In the genomic region with DNA sequence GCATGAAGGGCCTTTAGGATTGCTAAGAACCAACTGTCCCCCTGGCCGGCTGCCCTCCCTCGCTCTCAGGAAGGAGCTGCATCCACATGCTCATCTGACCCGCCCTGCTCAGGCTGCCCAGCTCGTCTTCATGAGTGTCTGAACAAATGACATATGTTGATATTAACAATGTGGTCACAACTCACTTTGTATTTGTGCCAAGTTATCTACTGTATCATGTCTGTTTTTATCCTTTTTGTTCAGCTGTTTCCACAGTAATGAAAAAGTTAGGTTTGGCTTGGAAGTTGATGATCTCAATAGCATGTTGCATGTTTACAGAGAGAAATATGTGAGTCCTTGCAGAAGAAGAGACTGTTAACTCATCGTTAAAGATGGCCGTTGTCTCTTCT, we compare ENCODE assay signal across 16 cellular contexts.
DNase-seq lines count a peak whose midpoint lies in the region; ATAC-seq, FAIRE-seq and TF ChIP-seq lines count a peak whose summit lies in the region.
"Had no signal": no experiment of that assay in that cellular context is flagged by ENCODE, and none has a peak within 500 bp of the region (broad histone marks: within the 10 kb centered on the region; RNA-seq: fewer than 3 reads in every experiment).

No MANE protein-coding gene starts in this region.

- no peaks in the 10 kb centered on the region for H3K9me3 Mint-ChIP-seq in CD4-positive, alpha-beta memory T cell

- TF ChIP-seq CTCF in endothelial cell of umbilical vein (IDR thresholded peaks at IDR 0.05; ENCODE audit: extremely low read depth in 1 of 2, insufficient read depth in 1 of 2, low read depth in 1 of 2, low read length in 2 of 2) (no peak), lower leg skin (IDR thresholded peaks at IDR 0.05) (no peak), tibial nerve (IDR thresholded peaks at IDR 0.05) (no peak)

- H3K9me1 ChIP-seq in endothelial cell of umbilical vein (replicated peaks; ENCODE audit: control insufficient read depth, extremely low read depth, insufficient read depth, low read length): no peaks in the 10 kb centered on the region

- H3K4me1 Mint-ChIP-seq in CD4-positive, alpha-beta memory T cell: peaks cover 0 to 2% (median under 1%) of the 10 kb centered on the region in 4 donors

- H3K27me3 ChIP-seq in endothelial cell of umbilical vein (ENCODE audit: control insufficient read depth in 2 of 2, insufficient read depth in 2 of 2, low read length in 2 of 2): no peaks in the 10 kb centered on the region
- H3K27me3 ChIP-seq in tibial nerve: no peaks in the 10 kb centered on the region
- no peaks in the 10 kb centered on the region for H3K27me3 ChIP-seq in CD4-positive, alpha-beta memory T cell (ENCODE audit: insufficient read depth, low read length)

- dilution Hi-C loops in endothelial cell of umbilical vein (cut with MboI; ENCODE audit: extremely low pct_ligation_motif_present, low sequenced_read_pairs): no loop called here

- TF ChIP-seq EP300 in tibial nerve (IDR thresholded peaks at IDR 0.05): no peak

- TF ChIP-seq POLR2A in endothelial cell of umbilical vein (IDR thresholded peaks at IDR 0.05; ENCODE audit: low read depth, low read length) (no peak), lower leg skin (IDR thresholded peaks at IDR 0.05) (no peak), tibial nerve (IDR thresholded peaks at IDR 0.05) (no peak)

- FAIRE-seq in endothelial cell of umbilical vein (lab: Jason Lieb, UNC): no peak
- FAIRE-seq: colon, islet of Langerhans had no signal

- WGBS in lower leg skin, 2 donors: 48 to 58% methylated on average over 6 of the region's 6 CpGs
- WGBS in tibial nerve, 2 donors: 53 to 55% methylated on average over 6 of the region's 6 CpGs

- H3K36me3 Mint-ChIP-seq in CD4-positive, alpha-beta memory T cell: peaks cover 10 to 12% of the 10 kb centered on the region in 2 donors

- peak overlapping the region; percentile 63 for H3K9ac ChIP-seq in endothelial cell of umbilical vein (replicated peaks; ENCODE audit: extremely low read depth, insufficient read depth, low read length)

- H3K4me1 ChIP-seq in endothelial cell of umbilical vein (ENCODE audit: control insufficient read depth, extremely low read depth, insufficient read depth, low read length) (peaks cover 23% of the 10 kb centered on the region), tibial nerve (peaks cover 0 to 11% (median 0%) of the 10 kb centered on the region in 4 donors)
- no peaks in the 10 kb centered on the region for H3K4me1 ChIP-seq in CD4-positive, alpha-beta memory T cell (ENCODE audit: insufficient read depth, low read length)
- H3K4me1 ChIP-seq: HAP-1 had no signal

- intact Hi-C loops in endothelial cell of umbilical vein (cut with micrococcal nuclease) (no loop called here), lower leg skin (cut with DNase I; ENCODE audit: low total_unique reads) (no loop called here)
- intact Hi-C loops in CD4-positive, alpha-beta memory T cell (cut with micrococcal nuclease): no loop called here

- H3K36me3 ChIP-seq in endothelial cell of umbilical vein (ENCODE audit: control insufficient read depth in 2 of 2, extremely low read depth in 1 of 2, insufficient read depth in 2 of 2, low read length in 2 of 2): peaks cover 0 to 2% of the 10 kb centered on the region in 2 experiments
- peaks cover 0 to 4% (median 0%) of the 10 kb centered on the region in 3 donors for H3K36me3 ChIP-seq in tibial nerve
- H3K36me3 ChIP-seq in CD4-positive, alpha-beta memory T cell (ENCODE audit: insufficient read depth, low read length): no peaks in the 10 kb centered on the region
- H3K36me3 ChIP-seq: HAP-1 had no signal

- H3K4me3 ChIP-seq in endothelial cell of umbilical vein (replicated peaks in 1 of 3; ENCODE audit: insufficient read depth in 1 of 3, low read depth in 1 of 3, low read length in 3 of 3) (no peak overlapping the region), lower leg skin (ENCODE audit: low read depth, poor library complexity, severe bottlenecking) (no peak overlapping the region), tibial nerve (no peak overlapping the region)
- H3K4me3 ChIP-seq in CD4-positive, alpha-beta memory T cell (ENCODE audit: low read length in 2 of 2): no peak overlapping the region
- H3K4me3 ChIP-seq: HAP-1, smooth muscle cell had no signal

- DNase-seq in NCI-H524 treated with DMSO at 0.1 percent for 48 hours (lab: John Stamatoyannopoulos, UW) (peak; percentile 12), endothelial cell of umbilical vein (ENCODE audit: low read depth, low spot score) (peak; percentile 89), lower leg skin (ENCODE audit: low spot score in 2 of 2) (peak; percentile 42 to 90), tibial nerve (ENCODE audit: low spot score in 2 of 2) (peak; percentile 40 to 42), H4 (ENCODE audit: low spot score) (no peak), COLO668 (lab: John Stamatoyannopoulos, UW; ENCODE audit: unreplicated experiment) (no peak)
- DNase-seq in CD4-positive, alpha-beta memory T cell: no peak
- DNase-seq: activated T-cell treated with anti-CD3 and anti-CD28 coated beads, Interleukin-2, amount 50 U/mL, for 1 hour; DMS153; MM.1S; T-helper 2 cell had no signal

- CTCF ChIA-PET in endothelial cell of umbilical vein (lab: Charles Lee): interaction anchor here (0.7 to 1.4 kb wide), 8 partner anchors 16 to 574 kb away, joined by 3 to 6 read pairs (median 4); no protein-coding TSS in a partner anchor
- CTCF ChIA-PET in CD4-positive, alpha-beta memory T cell (lab: Charles Lee; ENCODE audit: partially characterized antibody): interaction anchor here (1.0 to 1.2 kb wide), 2 partner anchors 13 to 966 kb away, joined by 3 to 4 read pairs; no protein-coding TSS in a partner anchor

- no peak overlapping the region for H3K4me3 Mint-ChIP-seq in CD4-positive, alpha-beta memory T cell

- no peaks in the 10 kb centered on the region for H3K27me3 Mint-ChIP-seq in CD4-positive, alpha-beta memory T cell

- POLR2A ChIA-PET in endothelial cell of umbilical vein (lab: Charles Lee): interaction anchor here (0.6 to 0.7 kb wide), 2 partner anchors 523 to 923 kb away, joined by 3 read pairs; no protein-coding TSS in a partner anchor
- POLR2A ChIA-PET in CD4-positive, alpha-beta memory T cell (lab: Charles Lee; ENCODE audit: partially characterized antibody): no interaction called here

- H3K9me3 ChIP-seq in endothelial cell of umbilical vein (replicated peaks; ENCODE audit: control insufficient read depth, insufficient read depth, low read length): no peaks in the 10 kb centered on the region
- H3K9me3 ChIP-seq in tibial nerve: no peaks in the 10 kb centered on the region
- no peaks in the 10 kb centered on the region for H3K9me3 ChIP-seq in CD4-positive, alpha-beta memory T cell (ENCODE audit: control insufficient read depth in 1 of 2, low read length in 2 of 2)
- H3K9me3 ChIP-seq: HAP-1 had no signal

- no peak for ATAC-seq in GM19351 (IDR thresholded peaks at IDR 0.05; ENCODE audit: unreplicated experiment)

- BruUV-seq in endothelial cell of umbilical vein (replicated peaks; lab: Mats Ljungman, UMichigan): no TSS peak

- peak overlapping the region; percentile 76 for H3K4me2 ChIP-seq in endothelial cell of umbilical vein (ENCODE audit: insufficient read depth, low read length)
- H3K4me2 ChIP-seq: smooth muscle cell had no signal

- no peaks in the 10 kb centered on the region for H4K20me1 ChIP-seq in endothelial cell of umbilical vein (replicated peaks; ENCODE audit: control insufficient read depth, extremely low read depth, insufficient read depth, low read length)

- H2AFZ ChIP-seq in endothelial cell of umbilical vein (ENCODE audit: low read depth, low read length): peak overlapping the region; percentile 5

- H3K27ac Mint-ChIP-seq in CD4-positive, alpha-beta memory T cell: peak overlapping the region in 1 of 7 donors; percentile 58

- no peaks in the 10 kb centered on the region for H3K79me2 ChIP-seq in endothelial cell of umbilical vein (ENCODE audit: control insufficient read depth, insufficient read depth, low read length)

- peak overlapping the region; percentile 75 for H3K27ac ChIP-seq in endothelial cell of umbilical vein (ENCODE audit: insufficient read depth, low read depth, low read length)
- peak overlapping the region in 3 of 4 donors; percentile 32 to 71 (median 68) for H3K27ac ChIP-seq in tibial nerve
- H3K27ac ChIP-seq in CD4-positive, alpha-beta memory T cell (ENCODE audit: low read depth, low read length): no peak overlapping the region

TF ChIP-seq in endothelial cell of umbilical vein, 7 proteins besides CTCF, POLR2A, EP300 and RAD21:
- TF ChIP-seq EZH2 (IDR thresholded peaks at IDR 0.05; ENCODE audit: borderline replicate concordance, low read depth, low read length, severe bottlenecking) (no peak), JUN (IDR thresholded peaks at IDR 0.05; ENCODE audit: borderline replicate concordance, insufficient read depth, insufficient read length, low read depth) (no peak), POLR2AphosphoS5 (IDR thresholded peaks at IDR 0.05; ENCODE audit: insufficient read depth, low read depth, low read length) (no peak), MYC (IDR thresholded peaks at IDR 0.05; ENCODE audit: low read depth, low read length) (no peak), GATA2 (IDR thresholded peaks at IDR 0.05; ENCODE audit: insufficient read depth, insufficient read length, low read depth, low read length) (no peak), FOS (IDR thresholded peaks at IDR 0.05; ENCODE audit: borderline replicate concordance, insufficient read depth, low read length) (no peak)
- TF ChIP-seq, protein P1, sequence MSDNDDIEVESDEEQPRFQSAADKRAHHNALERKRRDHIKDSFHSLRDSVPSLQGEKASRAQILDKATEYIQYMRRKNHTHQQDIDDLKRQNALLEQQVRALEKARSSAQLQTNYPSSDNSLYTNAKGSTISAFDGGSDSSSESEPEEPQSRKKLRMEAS (IDR thresholded peaks at IDR 0.05; ENCODE audit: insufficient read depth, insufficient read length): no peak

Comparison
In these comparisons a context has a peak if more than half of its experiments do, and no peak if none do; other contexts are left out.
1. DNase-seq: peak in NCI-H524 treated with DMSO at 0.1 percent for 48 hours (single experiment), endothelial cell of umbilical vein (single experiment), lower leg skin (2 of 2) and tibial nerve (2 of 2); none in H4 (single experiment), COLO668 (single experiment) and CD4-positive, alpha-beta memory T cell (0 of 5).